ENCODE assay signal across 9 cellular contexts in the genomic region with DNA sequence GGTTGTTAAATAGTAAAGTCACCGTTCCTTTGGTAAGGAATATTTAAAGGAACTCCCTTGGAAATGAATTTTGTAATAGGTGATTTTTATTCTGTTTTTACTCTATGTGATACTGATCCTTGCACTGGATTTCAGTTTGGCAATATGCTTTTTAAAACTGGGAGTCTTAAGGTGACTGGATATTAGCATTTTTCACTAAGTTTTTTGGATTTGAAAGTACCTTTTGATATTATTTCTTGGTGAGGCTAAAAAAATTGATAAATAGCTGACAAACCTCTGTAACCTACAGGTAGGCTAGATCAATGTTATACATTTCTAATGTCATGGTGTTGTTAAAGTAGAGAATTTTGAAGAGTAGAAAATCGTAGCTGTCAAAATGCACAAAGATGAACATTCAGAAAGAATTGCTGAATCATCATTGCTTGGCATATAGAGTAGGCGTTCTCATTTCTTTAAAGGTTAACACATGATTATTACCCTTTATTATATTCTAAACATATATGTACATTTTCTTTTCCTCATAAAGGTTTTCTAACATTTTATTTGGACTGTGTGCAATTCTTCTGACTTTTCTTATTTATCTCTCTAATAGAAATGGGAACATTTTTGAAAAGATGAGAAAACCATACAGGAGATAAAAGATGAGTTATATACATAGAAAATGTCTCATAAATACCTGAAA. TPM values are rescaled to one million over a fixed set of nuclear protein-coding genes. Genes with fewer than 3 reads are reported as not detected.
DNase-seq lines count a peak whose midpoint lies in the region; ATAC-seq, FAIRE-seq and TF ChIP-seq lines count a peak whose summit lies in the region.
"Had no signal": no experiment of that assay in that cellular context is flagged by ENCODE, and none has a peak within 500 bp of the region (broad histone marks: within the 10 kb centered on the region; RNA-seq: fewer than 3 reads in every experiment).

No MANE protein-coding gene starts in this region.

- H4K20me1 ChIP-seq in GM12878 (ENCODE audit: control insufficient read depth, insufficient read depth) = no peaks in the 10 kb centered on the region

- in situ Hi-C loops in GM12878 (cut with MboI) = no loop called here

- no peaks in the 10 kb centered on the region for H3K9me3 ChIP-seq in HUES64 (ENCODE audit: insufficient read depth, low read depth, low read length)
- H3K9me3 ChIP-seq in GM12878 (replicated peaks; ENCODE audit: control insufficient read depth, insufficient read depth, low read length) = no peaks in the 10 kb centered on the region
- H3K9me3 ChIP-seq in mesodermal cell (ENCODE audit: control insufficient read depth, low read length) = no peaks in the 10 kb centered on the region

- H2AFZ ChIP-seq in ACC112 (ENCODE audit: low read length, unreplicated experiment) = no peak overlapping the region
- H2AFZ ChIP-seq in GM12878 (ENCODE audit: control insufficient read depth, low read depth, low read length) = no peak overlapping the region; the same call in 1 of the 2 replicates

- 86% methylated on average over 2 of the region's 3 CpGs for WGBS in HUES64
- 45% methylated on average over 3 of the region's 3 CpGs for WGBS in GM12878 (ENCODE audit: insufficient coverage, insufficient replicate concordance, low lambda C conversion rate, missing lambda C conversion rate)
- WGBS in mesodermal cell (ENCODE audit: insufficient coverage in 2 of 2), 2 experiments = 50 to 90% methylated on average over 1 to 2 of the region's 3 CpGs

- no peaks in the 10 kb centered on the region for H3K27me3 ChIP-seq in ACC112 (ENCODE audit: insufficient read depth, low read length)
- H3K27me3 ChIP-seq in HUES64 (ENCODE audit: insufficient read depth, low read length) = no peaks in the 10 kb centered on the region
- H3K27me3 ChIP-seq in GM12878 (replicated peaks in 1 of 2; ENCODE audit: control insufficient read depth in 2 of 2, insufficient read depth in 2 of 2, low read length in 1 of 2) = no peaks in the 10 kb centered on the region

- RAD21 ChIA-PET in GM12878 (lab: Charles Lee; ENCODE audit: unreplicated experiment) = interaction anchor here (1.3 to 9.9 kb wide), 2 partner anchors 25 to 36 kb away, joined by 3 to 158 read pairs; partner anchors contain the start of gene FUBP1

- H3K9ac ChIP-seq in HUES64 (ENCODE audit: low read depth, low read length) (no peak overlapping the region), GM12878 (ENCODE audit: control insufficient read depth, insufficient read depth, low read length) (no peak overlapping the region)

- TF ChIP-seq POLR2A in GM12878 (IDR thresholded peaks at IDR 0.05; ENCODE audit: low read depth, low read length) (no peak), GM12891 (IDR thresholded peaks at IDR 0.05; ENCODE audit: low read depth, low read length) (no peak)

- peak overlapping the region; percentile 12; the same call in 1 of the 2 replicates for H3K4me2 ChIP-seq in GM12878 (ENCODE audit: control insufficient read depth, insufficient read depth)

- BruUV-seq in GM12878 (replicated peaks; lab: Mats Ljungman, UMichigan) = no TSS peak

- SMC1A ChIA-PET in GM12878 (lab: Charles Lee; ENCODE audit: uncharacterized antibody, unreplicated experiment) = interaction anchor here (1.0 to 6.0 kb wide), 8 partner anchors 7 to 617 kb away, joined by 3 to 52 read pairs (median 6); partner anchors contain the start of gene IFI44L

- POLR2A ChIA-PET in GM12878 (lab: Charles Lee) = interaction anchor here (0.8 to 15.3 kb wide), 6 partner anchors 9 to 75 kb away, joined by 3 to 312 read pairs (median 4); partner anchors contain the start of gene FUBP1

- ATAC-seq in GM12878 = no peak

- no peak for TF ChIP-seq EP300 in GM12878 (IDR thresholded peaks at IDR 0.05; ENCODE audit: borderline replicate concordance in 1 of 2, control insufficient read depth in 1 of 2, low read depth in 2 of 2, low read length in 2 of 2)

- CTCF ChIA-PET in GM12878 (lab: Yijun Ruan, JAX) = interaction anchor here (0.7 to 5.5 kb wide), 8 partner anchors 8 to 614 kb away, joined by 3 to 73 read pairs (median 6); partner anchors contain the start of gene FUBP1

- no peak for TF ChIP-seq CTCF in GM12878 (IDR thresholded peaks at IDR 0.05 in 2 of 3, conservative IDR thresholded peaks at IDR 0.05 in 1 of 3; ENCODE audit: control insufficient read depth in 2 of 3, extremely low read depth in 1 of 3, insufficient read depth in 1 of 3, low read depth in 3 of 3, low read length in 3 of 3)

- H3K4me3 ChIP-seq in ACC112 (ENCODE audit: low read depth, low read length) = peak overlapping the region; percentile 96
- H3K4me3 ChIP-seq in HUES64 (ENCODE audit: low read length) = peak overlapping the region; percentile 55; the same call in 1 of the 2 replicates
- H3K4me3 ChIP-seq in GM12878 = no peak overlapping the region
- no peak overlapping the region for H3K4me3 ChIP-seq in mesodermal cell (ENCODE audit: extremely low read depth, insufficient read depth, low read length, poor library complexity, severe bottlenecking)

- H3K36me3 ChIP-seq in ACC112 (ENCODE audit: insufficient read depth, low read length) (peaks cover 6% of the 10 kb centered on the region; the same call in 1 of the 2 replicates), HUES64 (ENCODE audit: insufficient read depth, low read length) (no peaks in the 10 kb centered on the region), GM12878 (ENCODE audit: control insufficient read depth in 2 of 2, insufficient read depth in 2 of 2, low read length in 1 of 2) (no peaks in the 10 kb centered on the region), mesodermal cell (ENCODE audit: control insufficient read depth, insufficient read depth, low read length) (no peaks in the 10 kb centered on the region)

- TF ChIP-seq RAD21 in GM12878 (IDR thresholded peaks at IDR 0.05; ENCODE audit: insufficient read depth, low read depth, low read length) = no peak

- DNase-seq in GM12878 (ENCODE audit: low read depth, low spot score) (no peak), GM12891 (ENCODE audit: insufficient read length, low spot score) (no peak), NCI-H226 (no peak), LoVo (ENCODE audit: low spot score) (no peak)
- DNase-seq in activated CD4-positive, CD25-positive, alpha-beta regulatory T cell treated with anti-CD3 and anti-CD28 coated beads, Interleukin-2, amount 50 U/mL, for 72 hours = no peak

- FAIRE-seq in GM12878 (lab: Jason Lieb, UNC) (no peak), GM12891 (lab: Jason Lieb, UNC) (no peak)

- H3K4me1 ChIP-seq in ACC112 (ENCODE audit: control insufficient read depth, insufficient read depth, low read length, unreplicated experiment) (peaks cover 17% of the 10 kb centered on the region), HUES64 (ENCODE audit: insufficient read depth, low read length) (peaks cover 31% of the 10 kb centered on the region), GM12878 (ENCODE audit: control insufficient read depth, insufficient read depth, low read length) (no peaks in the 10 kb centered on the region), mesodermal cell (ENCODE audit: control insufficient read depth, insufficient read depth, low read length, poor library complexity, severe bottlenecking) (no peaks in the 10 kb centered on the region)

- intact Hi-C loops in GM12878 (cut with micrococcal nuclease; ENCODE audit: unreplicated experiment) = loop anchor here (10.0 kb wide), 1 partner anchor 318 kb away; the partner anchor contains the start of gene ZZZ3

- H3K79me2 ChIP-seq in ACC112 (ENCODE audit: control insufficient read depth, insufficient read depth, low read length, unreplicated experiment) (peaks cover 47% of the 10 kb centered on the region), GM12878 (ENCODE audit: control insufficient read depth, insufficient read depth, low read length) (peaks cover 33% of the 10 kb centered on the region)

- H3K27ac ChIP-seq in ACC112 (ENCODE audit: low read depth, low read length) (peak overlapping the region; percentile 94), HUES64 (ENCODE audit: low read depth, low read length) (peak overlapping the region; percentile 2; the same call in 1 of the 2 replicates), GM12878 (ENCODE audit: control insufficient read depth, insufficient read depth) (peak overlapping the region; percentile 43; the same call in 1 of the 2 replicates), mesodermal cell (ENCODE audit: low read depth, low read length, severe bottlenecking) (peak overlapping the region; percentile 63)

RNA-seq across cellular contexts. Expression of gene DNAJB4, which starts 1.5 kb away (rescaled TPM):
- polyA plus RNA-seq in HUES64 (2013, experiment 1 of 2) = 11.4 TPM
- 13.6 TPM for polyA plus RNA-seq in HUES64 (2013, experiment 2 of 2)
- total RNA-seq in GM12878 (2013; cell fraction: nucleolus; rRNA removed) = 19.7 and 20.8 TPM in 2 replicates
- total RNA-seq in GM12878 (2014; rRNA removed) (5.3 and 6.9 TPM in 2 replicates), GM12878 (2014; rRNA removed; fragmentation: Illumina TruSeq; extraction: Trizol) (6.2 and 6.5 TPM in 2 replicates), GM12878 (2021) (7.3 and 7.6 TPM in 2 replicates)
- 1.5 TPM for polyA plus RNA-seq in GM12878 (2011; ENCODE audit: low read depth)
- polyA plus RNA-seq in GM12878 (2011; rRNA removed) (6.6 and 13.6 TPM in 2 replicates), GM12878 (2014; fragmentation: Illumina TruSeq; extraction: Trizol) (6.5 and 8.8 TPM in 2 replicates), GM12878 (2014; fragmentation: Nextera tagmentation; extraction: Ambion mirVana) (1 to 10 TPM; 3.8 to 5.1 TPM), GM12878 (2014; rRNA removed) (5.9 and 8.1 TPM in 2 replicates), GM12878 (2016; fragmentation: Nextera tagmentation; extraction: Ambion mirVana) (10 to 100 TPM; 10.1 to 10.5 TPM)
- polyA plus RNA-seq in GM12878 (2011; cell fraction: cytosol; rRNA removed) = 2.0 TPM in 2 replicates
- 6.0 and 6.3 TPM in 2 replicates for polyA plus RNA-seq in GM12878 (2011; cell fraction: nucleus; rRNA removed)
- 4.4 and 7.0 TPM in 2 replicates for polyA plus RNA-seq in GM12878 (2012)
- 5.0 and 7.6 TPM in 2 replicates for polyA minus RNA-seq in GM12878 (2011; rRNA and poly(A)+ RNA removed)
- 1.9 and 2.7 TPM in 2 replicates for polyA minus RNA-seq in GM12878 (2011; cell fraction: cytosol; rRNA and poly(A)+ RNA removed)
- polyA minus RNA-seq in GM12878 (2011; cell fraction: nucleus; rRNA and poly(A)+ RNA removed) = 6.5 and 15.7 TPM in 2 replicates
- polyA plus RNA-seq in mesodermal cell (2013, experiment 1 of 2) = 19.4 TPM
- 26.2 TPM for polyA plus RNA-seq in mesodermal cell (2013, experiment 2 of 2)
- 7.4 TPM for polyA plus RNA-seq in GM12891 (2012; ENCODE audit: low read depth, missing spikeins)

RNA-seq across cellular contexts. Expression of gene FUBP1, which starts 24.3 kb away (rescaled TPM):
- 172 TPM for polyA plus RNA-seq in HUES64 (2013, experiment 1 of 2)
- polyA plus RNA-seq in HUES64 (2013, experiment 2 of 2) = 162 TPM
- 1,069 and 1,115 TPM in 2 replicates for total RNA-seq in GM12878 (2013; cell fraction: nucleolus; rRNA removed)
- total RNA-seq in GM12878 (2014; rRNA removed) (186 and 207 TPM in 2 replicates), GM12878 (2014; rRNA removed; fragmentation: Illumina TruSeq; extraction: Trizol) (244 and 247 TPM in 2 replicates), GM12878 (2021) (184 and 196 TPM in 2 replicates)
- polyA plus RNA-seq in GM12878 (2011; ENCODE audit: low read depth) = 100 TPM
- polyA plus RNA-seq in GM12878 (2011; rRNA removed) (343 and 471 TPM in 2 replicates), GM12878 (2014; fragmentation: Illumina TruSeq; extraction: Trizol) (209 and 221 TPM in 2 replicates), GM12878 (2014; fragmentation: Nextera tagmentation; extraction: Ambion mirVana) (100 to 1,000 TPM; 110 to 114 TPM), GM12878 (2014; rRNA removed) (219 and 248 TPM in 2 replicates), GM12878 (2016; fragmentation: Nextera tagmentation; extraction: Ambion mirVana) (100 to 1,000 TPM; 136 to 142 TPM)
- 135 and 172 TPM in 2 replicates for polyA plus RNA-seq in GM12878 (2011; cell fraction: cytosol; rRNA removed)
- polyA plus RNA-seq in GM12878 (2011; cell fraction: nucleus; rRNA removed) = 1,076 and 1,106 TPM in 2 replicates
- polyA plus RNA-seq in GM12878 (2012) = 110 and 134 TPM in 2 replicates
- 206 and 246 TPM in 2 replicates for polyA minus RNA-seq in GM12878 (2011; rRNA and poly(A)+ RNA removed)
- polyA minus RNA-seq in GM12878 (2011; cell fraction: cytosol; rRNA and poly(A)+ RNA removed) = 89.7 and 89.8 TPM in 2 replicates
- polyA minus RNA-seq in GM12878 (2011; cell fraction: nucleus; rRNA and poly(A)+ RNA removed) = 400 and 534 TPM in 2 replicates
- 149 TPM for polyA plus RNA-seq in mesodermal cell (2013, experiment 1 of 2)
- 144 TPM for polyA plus RNA-seq in mesodermal cell (2013, experiment 2 of 2)
- 120 TPM for polyA plus RNA-seq in GM12891 (2012; ENCODE audit: low read depth, missing spikeins)

RNA-seq across cellular contexts. Expression of gene GIPC2, which starts 42.6 kb away (rescaled TPM):
- 0.25 TPM for polyA plus RNA-seq in HUES64 (2013, experiment 1 of 2)
- 0.38 TPM for polyA plus RNA-seq in HUES64 (2013, experiment 2 of 2)
- total RNA-seq in GM12878 (2013; cell fraction: nucleolus; rRNA removed) = 0.12 TPM in 1 of 2 replicates, not detected in the other
- total RNA-seq in GM12878 (2014; rRNA removed) = 0.05 TPM in 1 of 2 replicates, not detected in the other
- total RNA-seq in GM12878 (2014; rRNA removed; fragmentation: Illumina TruSeq; extraction: Trizol) = 0.09 TPM in 2 replicates
- total RNA-seq in GM12878 (2021) = 0.08 and 0.11 TPM in 2 replicates
- not detected for polyA plus RNA-seq in GM12878 (2011; ENCODE audit: low read depth)
- 0.04 and 0.33 TPM in 2 replicates for polyA plus RNA-seq in GM12878 (2011; rRNA removed)
- not detected in 2 replicates for polyA plus RNA-seq in GM12878 (2011; cell fraction: cytosol; rRNA removed)
- 0.03 TPM in 1 of 2 replicates, not detected in the other for polyA plus RNA-seq in GM12878 (2011; cell fraction: nucleus; rRNA removed)
- polyA plus RNA-seq in GM12878 (2012) = not detected in 2 replicates
- polyA plus RNA-seq in GM12878 (2014; fragmentation: Illumina TruSeq; extraction: Trizol) = 0.03 TPM in 1 of 2 replicates, not detected in the other
- polyA plus RNA-seq in GM12878 (2014; fragmentation: Nextera tagmentation; extraction: Ambion mirVana) = under 1 TPM; 0.04 to 0.10 TPM
- polyA plus RNA-seq in GM12878 (2014; rRNA removed) = 0.04 and 0.08 TPM in 2 replicates
- polyA plus RNA-seq in GM12878 (2016; fragmentation: Nextera tagmentation; extraction: Ambion mirVana) = under 1 TPM in 1 of 2 experiments, not detected in 1; 0.23 TPM
- not detected in 2 replicates for polyA minus RNA-seq in GM12878 (2011; rRNA and poly(A)+ RNA removed)
- polyA minus RNA-seq in GM12878 (2011; cell fraction: cytosol; rRNA and poly(A)+ RNA removed) = not detected in 2 replicates
- not detected in 2 replicates for polyA minus RNA-seq in GM12878 (2011; cell fraction: nucleus; rRNA and poly(A)+ RNA removed)
- polyA plus RNA-seq in mesodermal cell (2013, experiment 1 of 2) = not detected
- not detected for polyA plus RNA-seq in mesodermal cell (2013, experiment 2 of 2)
- 0.86 TPM for polyA plus RNA-seq in GM12891 (2012; ENCODE audit: low read depth, missing spikeins)
- total RNA-seq: HT1080 had no signal

Comparison
In these comparisons a context has a peak if more than half of its experiments do, and no peak if none do; other contexts are left out.
1. H3K27ac ChIP-seq: peak in every context shown above with its lines; median percentile 94 in ACC112; 63 in mesodermal cell; 43 in GM12878; 2 in HUES64.
2. H3K4me3 ChIP-seq: peak in ACC112 (single experiment) and HUES64 (single experiment); none in GM12878 (single experiment) and mesodermal cell (single experiment).